In the genomic region with DNA sequence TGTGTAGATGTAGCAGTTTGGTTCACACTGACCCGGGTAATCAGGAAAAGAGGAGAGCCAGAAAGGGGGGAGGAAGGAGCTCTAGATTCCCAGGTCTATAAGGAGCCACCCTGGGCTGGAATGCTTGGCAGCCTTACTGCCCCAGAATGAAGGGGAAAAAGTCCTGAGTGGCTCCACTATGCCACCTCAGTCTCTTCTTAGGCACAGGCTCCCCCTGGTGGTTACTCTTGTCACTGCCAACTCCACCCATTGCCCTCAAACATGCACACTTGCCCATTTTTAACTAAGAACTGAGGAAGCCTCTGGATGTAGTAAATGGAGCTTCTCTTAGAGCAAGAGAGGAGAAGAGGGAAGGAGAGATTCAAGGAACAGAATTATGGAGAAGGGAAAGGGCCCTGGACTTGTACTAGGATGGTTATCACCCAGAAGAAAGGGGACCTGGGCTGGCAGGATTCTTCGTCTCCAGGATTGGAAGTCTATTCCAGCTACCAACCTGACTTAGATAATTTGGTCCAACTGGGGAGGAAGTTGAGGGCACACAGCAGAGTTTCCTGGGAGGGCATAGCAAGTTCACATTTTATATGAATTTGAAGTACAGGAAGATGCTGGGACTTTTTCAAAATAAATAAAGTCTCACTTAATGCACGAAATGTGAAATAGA, we compare ENCODE assay signal across 8 cellular contexts. TPM values are rescaled to one million over a fixed set of nuclear protein-coding genes. Genes with fewer than 3 reads are reported as not detected.
DNase-seq lines count a peak whose midpoint lies in the region; ATAC-seq lines count a peak whose summit lies in the region.

No MANE protein-coding gene starts in this region.

- in situ Hi-C loops in HAP-1 (cut with MboI; ENCODE audit: low sequenced_read_pairs), result no loop called here

- no peaks in the 10 kb centered on the region for H3K27me3 ChIP-seq in HAP-1 (ENCODE audit: low read depth)

- no peaks in the 10 kb centered on the region for H3K4me1 ChIP-seq in HAP-1

- H3K9me3 ChIP-seq in HAP-1, result no peaks in the 10 kb centered on the region

- ATAC-seq in left colon (peak; percentile 94), GM18868 (IDR thresholded peaks at IDR 0.05; ENCODE audit: unreplicated experiment) (no peak)

- no peaks in the 10 kb centered on the region; the same call in none of the 2 replicates for H3K36me3 ChIP-seq in HAP-1 (replicated peaks)

- no peak overlapping the region for H3K4me3 ChIP-seq in HAP-1

- DNase-seq in CD1c-positive myeloid dendritic cell (ENCODE audit: extremely low spot score), result peak; percentile 83
- peak; percentile 81 to 91 for DNase-seq in HAP-1 (ENCODE audit: low spot score in 2 of 2)
- DNase-seq in NCI-H345 (lab: John Stamatoyannopoulos, UW), result peak; percentile 66
- peak; percentile 81 for DNase-seq in activated CD4-positive, CD25-positive, alpha-beta regulatory T cell treated with anti-CD3 and anti-CD28 coated beads, Interleukin-2, amount 50 U/mL, for 72 hours
- DNase-seq in central memory CD4-positive, alpha-beta T cell, result peak; percentile 67
- DNase-seq in left colon, result peak; percentile 69 to 88
- DNase-seq in stimulated activated CD4-positive, alpha-beta T cell treated with anti-CD3 and anti-CD28 coated beads, Interleukin-4, amount 100 ng/mL, for 24 hours, result peak; percentile 84

- intact Hi-C loops in left colon (cut with DNase I, micrococcal nuclease), result no loop called here

RNA-seq across cellular contexts. Expression of gene HPS6, which starts 7.8 kb away (rescaled TPM):
- 10 to 100 TPM; 20.3 to 25.0 TPM for total RNA-seq in left colon

RNA-seq across cellular contexts. Expression of gene ARMH3, which starts 17.0 kb away (rescaled TPM):
- total RNA-seq in left colon, result 10 to 100 TPM; 28.6 to 37.3 TPM

RNA-seq across cellular contexts. Expression of gene LDB1, which starts 47.2 kb away (rescaled TPM):
- 10 to 100 TPM; 29.5 to 34.6 TPM for total RNA-seq in left colon

RNA-seq across cellular contexts. Expression of gene PPRC1, which starts 59.8 kb away (rescaled TPM):
- 10 to 100 TPM; 14.4 to 22.1 TPM for total RNA-seq in left colon
